ENCODE assay signal across 20 cellular contexts in genomic region chr6:166412911-166413384, GRCh38. TPM values are rescaled to one million over a fixed set of nuclear protein-coding genes. Genes with fewer than 3 reads are reported as not detected.
DNase-seq lines count a peak whose midpoint lies in the region; ATAC-seq and TF ChIP-seq lines count a peak whose summit lies in the region.
"Had no signal": no experiment of that assay in that cellular context is flagged by ENCODE, and none has a peak within 500 bp of the region (broad histone marks: within the 10 kb centered on the region; RNA-seq: fewer than 3 reads in every experiment).

No MANE protein-coding gene starts in this region.

- TF ChIP-seq CTCF in BE2C (IDR thresholded peaks at IDR 0.05; ENCODE audit: low read depth, low read length) (peak; percentile 8; the same call in 1 of the 2 replicates), GM23338 (conservative IDR thresholded peaks at IDR 0.05; ENCODE audit: low read depth in 2 of 2) (no peak; a peak in 1 of 4 replicates)

- no peaks in the 10 kb centered on the region for H3K27me3 ChIP-seq in BE2C
- no peaks in the 10 kb centered on the region for H3K27me3 ChIP-seq in GM23338 (ENCODE audit: insufficient read depth)
- H3K27me3 ChIP-seq: BLaER1 treated with 17β-estradiol and CSF1 and Interleukin-3, amounts not matched to agents 10 nM and 100 nM; SJSA1 had no signal

- H3K27ac ChIP-seq in GM23338 (ENCODE audit: low read depth), result no peak overlapping the region
- H3K27ac ChIP-seq: BLaER1 treated with 17β-estradiol and CSF1 and Interleukin-3, amounts not matched to agents 10 nM and 100 nM; GM23248; SJSA1 had no signal

- 0 out of 2 replicates have a peak, but pooled peaks cover 9% of the 10 kb centered on the region for H3K9me2 ChIP-seq in GM23338 (ENCODE audit: insufficient read depth)

- peaks cover 2% of the 10 kb centered on the region for H3K27me3 Mint-ChIP-seq in activated T-cell treated with anti-CD3 and anti-CD28 coated beads, Interleukin-2, amount 50 U/mL, for 4 hours (ENCODE audit: low read depth)
- peaks cover 10% of the 10 kb centered on the region for H3K27me3 Mint-ChIP-seq in GM23338 (ENCODE audit: insufficient read depth, low read depth, poor library complexity)
- H3K27me3 Mint-ChIP-seq in naive thymus-derived CD8-positive, alpha-beta T cell, result no peaks in the 10 kb centered on the region

- H3F3A ChIP-seq in GM23338 (replicated peaks; ENCODE audit: low read depth), result peaks cover 7% of the 10 kb centered on the region; the same call in 1 of the 2 replicates

- H3K79me2 ChIP-seq in GM23338 (replicated peaks; ENCODE audit: insufficient read depth), result no peaks in the 10 kb centered on the region

- POLR2A ChIA-PET in naive thymus-derived CD8-positive, alpha-beta T cell (lab: Charles Lee), result interaction anchor here (1.7 to 4.2 kb wide), 2 partner anchors 29 to 76 kb away, joined by 5 to 19 read pairs; partner anchors contain the start of gene MPC1

- H3K36me3 Mint-ChIP-seq in activated T-cell treated with anti-CD3 and anti-CD28 coated beads, Interleukin-2, amount 50 U/mL, for 4 hours (ENCODE audit: insufficient read depth), result peaks cover 1% of the 10 kb centered on the region
- H3K36me3 Mint-ChIP-seq in GM23338 (ENCODE audit: low read depth), result peaks cover 43% of the 10 kb centered on the region
- H3K36me3 Mint-ChIP-seq in naive thymus-derived CD8-positive, alpha-beta T cell, result peaks cover 0 to 7% (median 0%) of the 10 kb centered on the region in 3 donors

- H3K36me3 ChIP-seq in BE2C, result no peaks in the 10 kb centered on the region; the same call in 1 of the 2 replicates
- H3K36me3 ChIP-seq in GM23338 (ENCODE audit: insufficient read depth), result 0 out of 2 replicates have a peak, but pooled peaks cover under 1% of the 10 kb centered on the region
- H3K36me3 ChIP-seq: SJSA1 had no signal

- H3K4me1 ChIP-seq in BE2C (no peaks in the 10 kb centered on the region), GM23338 (ENCODE audit: insufficient read depth) (peaks cover 10% of the 10 kb centered on the region)
- H3K4me1 ChIP-seq: SJSA1 had no signal

- no peak for DNase-seq in activated T-cell treated with anti-CD3 and anti-CD28 coated beads, Interleukin-2, amount 50 U/mL, for 4 hours
- no peak for DNase-seq in activated T-cell treated with anti-CD3 and anti-CD28 coated beads, Interleukin-2, amount 50 U/mL, for 48 hours
- DNase-seq in BE2C (peak; percentile 39), GM23338 (ENCODE audit: low spot score) (no peak), NCI-H82 treated with DMSO at 0.1 percent for 48 hours (lab: John Stamatoyannopoulos, UW; ENCODE audit: unreplicated experiment) (no peak)
- DNase-seq in naive thymus-derived CD8-positive, alpha-beta T cell, result no peak
- DNase-seq: Caco-2, GDM1, GM23248, NCI-H1105, NCI-H2081, NCI-H2171 treated with DMSO at 0.1 percent for 48 hours, NCI-H446, NCI-H526 treated with DMSO at 0.1 percent for 48 hours had no signal

- H4K20me1 ChIP-seq in GM23338 (replicated peaks; ENCODE audit: insufficient read depth), result no peaks in the 10 kb centered on the region; the same call in 1 of the 2 replicates
- H4K20me1 ChIP-seq: BLaER1 treated with 17β-estradiol and CSF1 and Interleukin-3, amounts not matched to agents 10 nM and 100 nM had no signal

- no peaks in the 10 kb centered on the region for H3K9me3 ChIP-seq in BE2C
- H3K9me3 ChIP-seq: Caco-2, SJSA1 had no signal

- ATAC-seq in activated T-cell treated with anti-CD3 and anti-CD28 coated beads, Interleukin-2, amount 50 U/mL, for 4 hours, result no peak
- ATAC-seq in GM23338 (peak; percentile 31; the same call in 2 of the 3 replicates), HG03432 (IDR thresholded peaks at IDR 0.05; ENCODE audit: unreplicated experiment) (no peak), GM21526 (IDR thresholded peaks at IDR 0.05; ENCODE audit: low FRiP score, unreplicated experiment) (no peak)
- no peak for ATAC-seq in naive thymus-derived CD8-positive, alpha-beta T cell
- ATAC-seq: HCT116, Panc1 had no signal

- H3K9me3 Mint-ChIP-seq in activated T-cell treated with anti-CD3 and anti-CD28 coated beads, Interleukin-2, amount 50 U/mL, for 4 hours, result peaks cover 6% of the 10 kb centered on the region
- peaks cover 9% of the 10 kb centered on the region for H3K9me3 Mint-ChIP-seq in GM23338
- peaks cover 0 to 24% (median 5%) of the 10 kb centered on the region in 9 donors for H3K9me3 Mint-ChIP-seq in naive thymus-derived CD8-positive, alpha-beta T cell

- H3K4me3 ChIP-seq in BE2C (ENCODE audit: low read depth, low read length) (no peak overlapping the region), GM23338 (no peak overlapping the region)
- H3K4me3 ChIP-seq: BLaER1 treated with 17β-estradiol and CSF1 and Interleukin-3, amounts not matched to agents 10 nM and 100 nM; GM23248; SJSA1 had no signal

- no peak overlapping the region for H3K27ac Mint-ChIP-seq in GM23338
- peak overlapping the region; percentile 60 to 98 (median 82) for H3K27ac Mint-ChIP-seq in naive thymus-derived CD8-positive, alpha-beta T cell

- peaks cover 77% of the 10 kb centered on the region for H3K4me1 Mint-ChIP-seq in activated T-cell treated with anti-CD3 and anti-CD28 coated beads, Interleukin-2, amount 50 U/mL, for 4 hours (ENCODE audit: low read depth)
- H3K4me1 Mint-ChIP-seq in GM23338, result peaks cover 23% of the 10 kb centered on the region
- peaks cover 50 to 82% (median 78%) of the 10 kb centered on the region in 4 donors for H3K4me1 Mint-ChIP-seq in naive thymus-derived CD8-positive, alpha-beta T cell

- no peak overlapping the region for H2AFZ ChIP-seq in GM23338
- H2AFZ ChIP-seq: GM23248 had no signal

- peak overlapping the region; percentile 16 for H3K4me3 Mint-ChIP-seq in activated T-cell treated with anti-CD3 and anti-CD28 coated beads, Interleukin-2, amount 50 U/mL, for 4 hours
- H3K4me3 Mint-ChIP-seq in GM23338, result no peak overlapping the region
- H3K4me3 Mint-ChIP-seq in naive thymus-derived CD8-positive, alpha-beta T cell, result peak overlapping the region; percentile 19 to 84 (median 60)

- no peak overlapping the region for H3K4me2 ChIP-seq in GM23338
- H3K4me2 ChIP-seq: BLaER1 treated with 17β-estradiol and CSF1 and Interleukin-3, amounts not matched to agents 10 nM and 100 nM had no signal

TF ChIP-seq in GM23338, 12 proteins besides CTCF, POLR2A, EP300 and RAD21 (continues in another document):
- TF ChIP-seq STAT1 (IDR thresholded peaks at IDR 0.05; ENCODE audit: unreplicated experiment) (no peak), POLR2AphosphoS5 (IDR thresholded peaks at IDR 0.05; ENCODE audit: low read depth) (no peak), NANOG (IDR thresholded peaks at IDR 0.05; ENCODE audit: borderline replicate concordance) (no peak), ZNF114 (CRISPR knock-in tag; IDR thresholded peaks at IDR 0.05) (no peak), ETS1 (IDR thresholded peaks at IDR 0.05) (no peak), REST (IDR thresholded peaks at IDR 0.05; ENCODE audit: unreplicated experiment) (no peak), ZNF331 (CRISPR knock-in tag; IDR thresholded peaks at IDR 0.05; ENCODE audit: low read depth) (no peak), CREB1 (CRISPR knock-in tag; IDR thresholded peaks at IDR 0.05; ENCODE audit: low read depth) (no peak)

RNA-seq across cellular contexts. Expression of gene MPC1, which starts 30.2 kb away (rescaled TPM):
- 10 to 100 TPM; 17.9 to 24.6 (median 24.0) TPM for total RNA-seq in activated T-cell treated with anti-CD3 and anti-CD28 coated beads, Interleukin-2, amount 50 U/mL, for 4 hours
- 137 TPM for polyA plus RNA-seq in BE2C (2012; ENCODE audit: insufficient read depth, insufficient read length, low read depth)
- 15.5 and 23.4 TPM in 2 replicates for total RNA-seq in GM23338 (2014; rRNA removed; shearing (Covaris generic))
- polyA plus RNA-seq in GM23338 (2016; fragmentation: Nextera tagmentation; extraction: Ambion mirVana), result 39.4 and 41.9 TPM in 2 replicates
- total RNA-seq in naive thymus-derived CD8-positive, alpha-beta T cell, result 10 to 100 TPM; 33.5 to 38.8 TPM
- polyA plus RNA-seq in naive thymus-derived CD8-positive, alpha-beta T cell, result 10 to 100 TPM; 64.1 to 76.7 (median 65.8) TPM
